Comparison of ENCODE assay signal across 10 cellular contexts in the genomic region with DNA sequence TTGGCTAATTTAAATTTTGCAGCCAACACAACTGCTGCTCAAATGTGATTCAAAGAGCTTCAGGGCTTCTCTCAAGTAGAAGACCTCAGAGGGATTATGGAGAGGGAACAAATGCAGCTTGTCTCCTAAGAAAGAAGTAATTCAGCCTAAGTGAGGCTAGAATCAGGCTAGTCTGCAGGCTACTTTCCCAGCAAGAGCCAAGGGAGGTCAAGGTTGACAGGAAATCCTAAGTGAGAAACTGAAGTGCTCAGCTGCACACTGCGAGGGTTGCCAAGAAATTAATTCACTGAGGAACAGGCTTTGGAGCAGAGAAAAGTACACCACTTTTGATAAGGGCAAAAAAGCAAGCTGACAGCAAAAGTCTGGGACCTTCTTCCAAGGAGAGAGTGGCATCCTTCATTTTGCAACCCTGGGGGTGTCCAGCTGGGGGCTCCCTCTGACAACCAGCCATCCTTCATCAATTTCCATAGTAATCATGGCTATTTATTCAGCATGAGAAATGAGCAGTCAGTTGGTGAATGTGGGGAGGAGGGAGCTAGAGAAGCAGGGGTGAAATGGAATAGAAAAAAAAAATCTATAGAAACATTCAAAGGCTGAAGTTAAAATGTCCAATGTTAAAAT.
DNase-seq lines count a peak whose midpoint lies in the region; ATAC-seq and TF ChIP-seq lines count a peak whose summit lies in the region.
"Had no signal": no experiment of that assay in that cellular context is flagged by ENCODE, and none has a peak within 500 bp of the region (broad histone marks: within the 10 kb centered on the region; RNA-seq: fewer than 3 reads in every experiment).

No MANE protein-coding gene starts in this region.

- no peaks in the 10 kb centered on the region for H3K79me2 ChIP-seq in SK-N-SH (ENCODE audit: insufficient read depth)

- ATAC-seq in SK-N-SH treated with all-trans-retinoic acid at 6 μM for 48 hours, result no peak
- no peak for ATAC-seq in upper lobe of right lung
- ATAC-seq in GM19463 (IDR thresholded peaks at IDR 0.05; ENCODE audit: unreplicated experiment), result no peak
- no peak for ATAC-seq in GM21576 (IDR thresholded peaks at IDR 0.05; ENCODE audit: unreplicated experiment)

- H3K36me3 ChIP-seq in SK-N-SH (replicated peaks in 1 of 2; ENCODE audit: control insufficient read depth in 1 of 2, insufficient read depth in 2 of 2, low read length in 1 of 2) (no peaks in the 10 kb centered on the region), upper lobe of right lung (no peaks in the 10 kb centered on the region)

- DNase-seq in SK-N-SH (no peak), cardiac fibroblast (ENCODE audit: low read depth in 2 of 2) (peak; percentile 6 to 61), kidney tubule cell (ENCODE audit: low spot score) (peak; percentile 30), upper lobe of right lung (no peak)
- no peak for DNase-seq in NK-92 treated with Interleukin-12 subunit alpha and Interleukin-12 subunit beta, amount 100 ng/mL, for 24 hours (lab: John Stamatoyannopoulos, UW)
- DNase-seq: activated CD4-positive, alpha-beta T cell treated with anti-CD3 and anti-CD28 coated beads, Interleukin-2, amount 50 U/mL, for 4 hours; NCI-H1105 treated with DMSO at 0.1 percent for 48 hours had no signal

- H3F3A ChIP-seq in SK-N-SH (replicated peaks; ENCODE audit: insufficient read depth), result no peaks in the 10 kb centered on the region

- intact Hi-C loops in upper lobe of right lung (cut with DNase I), result no loop called here

- CTCF ChIA-PET in SK-N-SH (lab: Yijun Ruan, JAX), result interaction anchor here (0.6 to 1.7 kb wide), 7 partner anchors 10 to 803 kb away, joined by 3 to 4 read pairs (median 3); no protein-coding TSS in a partner anchor

- no peaks in the 10 kb centered on the region for H3K9me2 ChIP-seq in SK-N-SH

- TF ChIP-seq CTCF in SK-N-SH (IDR thresholded peaks at IDR 0.05) (peak; percentile 40), cardiac fibroblast (IDR thresholded peaks at IDR 0.05; ENCODE audit: low read depth, low read length) (peak; percentile 22), upper lobe of right lung (IDR thresholded peaks at IDR 0.05) (peak; percentile 11)

- H3K27ac ChIP-seq in SK-N-SH (ENCODE audit: low read depth in 2 of 2, low read length in 1 of 2) (no peak overlapping the region), upper lobe of right lung (no peak overlapping the region)

- no peaks in the 10 kb centered on the region for H3K9me3 ChIP-seq in SK-N-SH
- no peaks in the 10 kb centered on the region for H3K9me3 ChIP-seq in upper lobe of right lung

- H4K20me1 ChIP-seq in SK-N-SH (ENCODE audit: insufficient read depth), result no peaks in the 10 kb centered on the region

- TF ChIP-seq EP300 in SK-N-SH (IDR thresholded peaks at IDR 0.05; ENCODE audit: borderline replicate concordance in 1 of 2, low read depth in 1 of 2, low read length in 1 of 2), result no peak

- peak; percentile 44 for TF ChIP-seq RAD21 in SK-N-SH (IDR thresholded peaks at IDR 0.05; ENCODE audit: low read length)

- WGBS in SK-N-SH (ENCODE audit: low lambda C conversion rate), result 67% methylated on average over 1 of the region's 1 CpG

- H3K27me3 ChIP-seq in SK-N-SH (ENCODE audit: insufficient read depth) (no peaks in the 10 kb centered on the region), upper lobe of right lung (no peaks in the 10 kb centered on the region)

- no peak overlapping the region for H2AFZ ChIP-seq in SK-N-SH (ENCODE audit: low read depth)

- H3K4me3 ChIP-seq in SK-N-SH (ENCODE audit: low read depth in 2 of 2, low read length in 1 of 2), result no peak overlapping the region
- no peak overlapping the region for H3K4me3 ChIP-seq in cardiac fibroblast (replicated peaks in 1 of 2; ENCODE audit: low read depth in 2 of 2, low read length in 2 of 2)
- no peak overlapping the region for H3K4me3 ChIP-seq in upper lobe of right lung

- no peak overlapping the region for H3K9ac ChIP-seq in SK-N-SH

- H3K4me2 ChIP-seq in SK-N-SH, result no peak overlapping the region

- POLR2A ChIA-PET in SK-N-SH (lab: Yijun Ruan, JAX), result no interaction called here

- H3K4me1 ChIP-seq in SK-N-SH (ENCODE audit: control insufficient read depth in 1 of 2, insufficient read depth in 2 of 2, low read depth in 1 of 2, low read length in 1 of 2) (peaks cover 0 to 4% of the 10 kb centered on the region in 2 experiments; a peak in 1 of 4 replicates), upper lobe of right lung (peaks cover 5% of the 10 kb centered on the region)

TF ChIP-seq in SK-N-SH, 30 proteins besides CTCF, POLR2A, EP300 and RAD21:
- TF ChIP-seq TCF12 (IDR thresholded peaks at IDR 0.05) (no peak), SMC3 (IDR thresholded peaks at IDR 0.05; ENCODE audit: low read depth, low read length) (peak; percentile 12; the same call in 1 of the 2 replicates), YY1 (IDR thresholded peaks at IDR 0.05; ENCODE audit: low read depth) (no peak), SIN3A (IDR thresholded peaks at IDR 0.05; ENCODE audit: borderline replicate concordance, low read depth, low read length) (no peak)
- TF ChIP-seq, protein P1, sequence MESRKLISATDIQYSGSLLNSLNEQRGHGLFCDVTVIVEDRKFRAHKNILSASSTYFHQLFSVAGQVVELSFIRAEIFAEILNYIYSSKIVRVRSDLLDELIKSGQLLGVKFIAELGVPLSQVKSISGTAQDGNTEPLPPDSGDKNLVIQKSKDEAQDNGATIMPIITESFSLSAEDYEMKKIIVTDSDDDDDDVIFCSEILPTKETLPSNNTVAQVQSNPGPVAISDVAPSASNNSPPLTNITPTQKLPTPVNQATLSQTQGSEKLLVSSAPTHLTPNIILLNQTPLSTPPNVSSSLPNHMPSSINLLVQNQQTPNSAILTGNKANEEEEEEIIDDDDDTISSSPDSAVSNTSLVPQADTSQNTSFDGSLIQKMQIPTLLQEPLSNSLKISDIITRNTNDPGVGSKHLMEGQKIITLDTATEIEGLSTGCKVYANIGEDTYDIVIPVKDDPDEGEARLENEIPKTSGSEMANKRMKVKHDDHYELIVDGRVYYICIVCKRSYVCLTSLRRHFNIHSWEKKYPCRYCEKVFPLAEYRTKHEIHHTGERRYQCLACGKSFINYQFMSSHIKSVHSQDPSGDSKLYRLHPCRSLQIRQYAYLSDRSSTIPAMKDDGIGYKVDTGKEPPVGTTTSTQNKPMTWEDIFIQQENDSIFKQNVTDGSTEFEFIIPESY (IDR thresholded peaks at IDR 0.05; ENCODE audit: borderline replicate concordance, low read depth), result no peak

TF ChIP-seq in SK-N-SH treated with all-trans-retinoic acid at 6 μM for 48 hours, 23 proteins besides CTCF, POLR2A, EP300 and RAD21 (continues in another document):
- TF ChIP-seq TSHZ2 (CRISPR knock-in tag; IDR thresholded peaks at IDR 0.05), result no peak
- no peak for TF ChIP-seq ZFP30 (CRISPR knock-in tag; IDR thresholded peaks at IDR 0.05)
- TF ChIP-seq ZNF70 (CRISPR knock-in tag; IDR thresholded peaks at IDR 0.05), result no peak
- no peak for TF ChIP-seq TOX (CRISPR knock-in tag; IDR thresholded peaks at IDR 0.05; ENCODE audit: borderline replicate concordance)
- TF ChIP-seq BACH2 (CRISPR knock-in tag; IDR thresholded peaks at IDR 0.05; ENCODE audit: borderline replicate concordance), result no peak
- TF ChIP-seq ESRRG (CRISPR knock-in tag; IDR thresholded peaks at IDR 0.05), result no peak
- TF ChIP-seq, protein P2, sequence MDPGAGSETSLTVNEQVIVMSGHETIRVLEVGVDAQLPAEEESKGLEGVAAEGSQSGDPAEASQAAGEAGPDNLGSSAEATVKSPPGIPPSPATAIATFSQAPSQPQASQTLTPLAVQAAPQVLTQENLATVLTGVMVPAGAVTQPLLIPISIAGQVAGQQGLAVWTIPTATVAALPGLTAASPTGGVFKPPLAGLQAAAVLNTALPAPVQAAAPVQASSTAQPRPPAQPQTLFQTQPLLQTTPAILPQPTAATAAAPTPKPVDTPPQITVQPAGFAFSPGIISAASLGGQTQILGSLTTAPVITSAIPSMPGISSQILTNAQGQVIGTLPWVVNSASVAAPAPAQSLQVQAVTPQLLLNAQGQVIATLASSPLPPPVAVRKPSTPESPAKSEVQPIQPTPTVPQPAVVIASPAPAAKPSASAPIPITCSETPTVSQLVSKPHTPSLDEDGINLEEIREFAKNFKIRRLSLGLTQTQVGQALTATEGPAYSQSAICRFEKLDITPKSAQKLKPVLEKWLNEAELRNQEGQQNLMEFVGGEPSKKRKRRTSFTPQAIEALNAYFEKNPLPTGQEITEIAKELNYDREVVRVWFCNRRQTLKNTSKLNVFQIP (CRISPR knock-in tag; IDR thresholded peaks at IDR 0.05; ENCODE audit: borderline replicate concordance, low read depth), result no peak
- no peak for TF ChIP-seq ZNF8 (CRISPR knock-in tag; IDR thresholded peaks at IDR 0.05)

Comparison
In these comparisons a context has a peak if more than half of its experiments do, and no peak if none do; other contexts are left out.
1. DNase-seq: peak in cardiac fibroblast (2 of 2) and kidney tubule cell (single experiment); none in SK-N-SH (single experiment), upper lobe of right lung (single experiment) and NK-92 treated with Interleukin-12 subunit alpha and Interleukin-12 subunit beta, amount 100 ng/mL, for 24 hours (single experiment).
2. Peak in every context shown above with its lines, with median percentiles within 50 percentile points of each other: CTCF ChIP-seq.